In genomic region chr3:51941447-51941797, GRCh38 we compare ENCODE assay signal across 1 cellular context.
TF ChIP-seq lines count a peak whose summit lies in the region.

No MANE protein-coding gene starts in this region.

TF ChIP-seq in liver, 16 proteins besides CTCF, POLR2A, EP300 and RAD21 (continued from another document):
- TF ChIP-seq REST (IDR thresholded peaks at IDR 0.05) (no peak), HNF4A (conservative IDR thresholded peaks at IDR 0.05) (no peak), EGR1 (IDR thresholded peaks at IDR 0.05; ENCODE audit: low read depth in 2 of 2) (no peak), FOXA2 (IDR thresholded peaks at IDR 0.05) (no peak)
